In genomic region chr2:85595378-85596232, GRCh38 we compare ENCODE assay signal across 8 cellular contexts. TPM values are rescaled to one million over a fixed set of nuclear protein-coding genes. Genes with fewer than 3 reads are reported as not detected.
DNase-seq lines count a peak whose midpoint lies in the region; ATAC-seq and TF ChIP-seq lines count a peak whose summit lies in the region.

RNF181 (plus strand) TSS chr2:85595745; CDS start chr2:85595764, 19 bp downstream.

- H3K4me3 ChIP-seq in upper lobe of right lung = peak within 1 kb of the TSS; percentile 74

- no peaks in the 10 kb centered on the region for H3K27me3 ChIP-seq in upper lobe of right lung

- DNase-seq in GM13977 (ENCODE audit: low spot score) (peak; percentile 96), NCI-H1694 (lab: John Stamatoyannopoulos, UW) (peak; percentile 98), amniotic stem cell (lab: John Stamatoyannopoulos, UW) (peak; percentile 97), left cardiac atrium (peak; percentile 95), posterior vena cava (ENCODE audit: low spot score) (peak; percentile 98), upper lobe of right lung (peak; percentile 94)

- H3K36me3 Mint-ChIP-seq in T-helper 1 cell treated with Interleukin-12 subunit alpha and Interleukin-12 subunit beta and Interleukin-4 antibody, amounts not matched to agents 30 μg/mL and 1 μg/mL, for 36 hours (ENCODE audit: low read depth) = peaks cover 17% of the 10 kb centered on the region

- H3K27ac Mint-ChIP-seq in T-helper 1 cell treated with Interleukin-12 subunit alpha and Interleukin-12 subunit beta and Interleukin-4 antibody, amounts not matched to agents 30 μg/mL and 1 μg/mL, for 36 hours = peak within 1 kb of the TSS; percentile 97

- no peaks in the 10 kb centered on the region for H3K9me3 ChIP-seq in upper lobe of right lung

- peak within 1 kb of the TSS; percentile 100 for H3K4me3 Mint-ChIP-seq in T-helper 1 cell treated with Interleukin-12 subunit alpha and Interleukin-12 subunit beta and Interleukin-4 antibody, amounts not matched to agents 30 μg/mL and 1 μg/mL, for 36 hours

- peaks cover 31% of the 10 kb centered on the region for H3K36me3 ChIP-seq in upper lobe of right lung

- no peaks in the 10 kb centered on the region for H3K9me3 Mint-ChIP-seq in T-helper 1 cell treated with Interleukin-12 subunit alpha and Interleukin-12 subunit beta and Interleukin-4 antibody, amounts not matched to agents 30 μg/mL and 1 μg/mL, for 36 hours

- H3K4me1 Mint-ChIP-seq in T-helper 1 cell treated with Interleukin-12 subunit alpha and Interleukin-12 subunit beta and Interleukin-4 antibody, amounts not matched to agents 30 μg/mL and 1 μg/mL, for 36 hours (ENCODE audit: low read depth) = peaks cover 26% of the 10 kb centered on the region

- no peak for TF ChIP-seq CTCF in GM13977 (IDR thresholded peaks at IDR 0.05; ENCODE audit: extremely low read depth, insufficient read depth, missing control alignments)
- no peak for TF ChIP-seq CTCF in upper lobe of right lung (IDR thresholded peaks at IDR 0.05)

- in situ Hi-C loops in GM13977 (cut with MboI; ENCODE audit: low pct_unique_long_range_greater_than_20kb, low sequenced_read_pairs, unreplicated experiment) = no loop called here

- peak within 1 kb of the TSS; percentile 93 for H3K27ac ChIP-seq in upper lobe of right lung

- H3K27me3 Mint-ChIP-seq in T-helper 1 cell treated with Interleukin-12 subunit alpha and Interleukin-12 subunit beta and Interleukin-4 antibody, amounts not matched to agents 30 μg/mL and 1 μg/mL, for 36 hours (ENCODE audit: low read depth) = no peaks in the 10 kb centered on the region

- peak; percentile 100 for ATAC-seq in HG02884 (IDR thresholded peaks at IDR 0.05; ENCODE audit: unreplicated experiment)
- peak; percentile 96 to 97 for ATAC-seq in left cardiac atrium
- ATAC-seq in upper lobe of right lung = peak; percentile 96

- intact Hi-C loops in left cardiac atrium (cut with DNase I) = no loop called here
- intact Hi-C loops in posterior vena cava (cut with DNase I) = no loop called here
- intact Hi-C loops in upper lobe of right lung (cut with DNase I) = no loop called here

- H3K4me1 ChIP-seq in upper lobe of right lung = peaks cover 42% of the 10 kb centered on the region

RNA-seq across cellular contexts. Expression of gene RNF181, which starts in this region (rescaled TPM):
- total RNA-seq in left cardiac atrium = 10 to 100 TPM; 86.5 to 97.1 TPM
- total RNA-seq in posterior vena cava = 10 to 100 TPM; 88.3 to 99.2 TPM
- total RNA-seq in upper lobe of right lung = 85.9 TPM

Comparison
In these comparisons a context has a peak if more than half of its experiments do, and no peak if none do; other contexts are left out.
1. Peak in every context shown above with its lines: DNase-seq, ATAC-seq, H3K4me3 ChIP-seq and H3K27ac ChIP-seq.